35 cellular contexts compared by ENCODE assay signal in genomic region chr10:62336404-62336803, GRCh38. TPM values are rescaled to one million over a fixed set of nuclear protein-coding genes. Genes with fewer than 3 reads are reported as not detected.
"Had no signal": no experiment of that assay in that cellular context is flagged by ENCODE, and none has a peak within 500 bp of the region (broad histone marks: within the 10 kb centered on the region; RNA-seq: fewer than 3 reads in every experiment).

No MANE protein-coding gene starts in this region.

- H3K36me3 ChIP-seq: ascending aorta, esophagus squamous epithelium, neural progenitor cell, sigmoid colon, suprapubic skin, tibial artery had no signal

- H3K9me3 ChIP-seq: ascending aorta had no signal

- ATAC-seq: effector memory CD8-positive, alpha-beta T cell; left colon; natural killer cell; psoas muscle; stimulated activated naive B cell treated with anti-CD40 and anti-IgM and Interleukin-4, amounts not matched to agents 10 μg/mL and 1 μg/mL and 100 μg/mL, for 72 hours had no signal

- DNase-seq: activated CD4-positive, alpha-beta T cell treated with anti-CD3 and anti-CD28 coated beads for 4 hours; activated CD4-positive, alpha-beta T cell treated with anti-CD3 and anti-CD28 coated beads, Interleukin-2, amount 50 U/mL, for 4 hours; activated effector memory CD4-positive, alpha-beta T cell treated with anti-CD3 and anti-CD28 coated beads, Interleukin-2, amount 50 U/mL, for 16 hours; activated naive CD4-positive, alpha-beta T cell treated with anti-CD3 and anti-CD28 coated beads for 36 hours; activated naive CD8-positive, alpha-beta T cell treated with anti-CD3 and anti-CD28 coated beads, Interleukin-2, amount 10 ng/mL, durations not matched to agents 7 days and 5 days; activated T-cell treated with anti-CD3 and anti-CD28 coated beads, Interleukin-2, amount 50 U/mL, for 1 hour; caudate nucleus; cortex of kidney; effector memory CD8-positive, alpha-beta T cell; esophagus squamous epithelium; glutamatergic neuron; kidney; left colon; natural killer cell; occipital lobe; psoas muscle; sigmoid colon; stimulated activated CD4-positive, alpha-beta T cell treated with anti-CD3 and anti-CD28 coated beads, Interleukin-1b, Interleukin-23, amount 100 ng/mL, for 48 hours; stimulated activated naive B cell treated with anti-CD40 and anti-IgM and Interleukin-4, amounts not matched to agents 10 μg/mL and 1 μg/mL and 100 μg/mL, for 72 hours; SW 1271; T-helper 9 cell; tibial artery had no signal

- FAIRE-seq: endothelial cell of umbilical vein, frontal cortex, kidney, TTC549 had no signal

- H3K9ac ChIP-seq: neural progenitor cell, parathyroid adenoma had no signal

- H3K27ac Mint-ChIP-seq: activated naive CD4-positive, alpha-beta T cell treated with anti-CD3 and anti-CD28 coated beads for 36 hours; activated naive CD8-positive, alpha-beta T cell treated with anti-CD3 and anti-CD28 coated beads, Interleukin-2, amount 10 ng/mL, durations not matched to agents 7 days and 5 days; activated T-helper 1 cell treated with anti-CD3 and anti-CD28 coated beads, Interleukin-12 subunit alpha, Interleukin-12 subunit beta, Interleukin-2, Interleukin-4 antibody, amounts not matched to agents 30 ng/mL and 10 ng/mL and 1 ng/mL, durations not matched to agents 14 hours and 24 hours and 36 hours; brain; effector memory CD8-positive, alpha-beta T cell; natural killer cell; neural progenitor cell; stimulated activated naive B cell treated with anti-CD40 and anti-IgM and Interleukin-4, amounts not matched to agents 10 μg/mL and 1 μg/mL and 100 μg/mL, for 72 hours; T-helper 1 cell treated with Interleukin-12 subunit alpha and Interleukin-12 subunit beta and Interleukin-4 antibody, amounts not matched to agents 30 μg/mL and 1 μg/mL, for 36 hours had no signal

- H3K36me3 Mint-ChIP-seq: brain, neural progenitor cell had no signal

- H3K4me1 Mint-ChIP-seq: activated naive CD8-positive, alpha-beta T cell treated with anti-CD3 and anti-CD28 coated beads, Interleukin-2, amount 10 ng/mL, durations not matched to agents 7 days and 5 days; brain; neural progenitor cell had no signal

- H3K27me3 ChIP-seq: ascending aorta, esophagus squamous epithelium, neural progenitor cell, sigmoid colon, suprapubic skin, tibial artery had no signal

- H3K4me3 Mint-ChIP-seq: activated naive CD4-positive, alpha-beta T cell treated with anti-CD3 and anti-CD28 coated beads for 36 hours; activated naive CD8-positive, alpha-beta T cell treated with anti-CD3 and anti-CD28 coated beads, Interleukin-2, amount 10 ng/mL, durations not matched to agents 7 days and 5 days; activated T-helper 1 cell treated with anti-CD3 and anti-CD28 coated beads, Interleukin-12 subunit alpha, Interleukin-12 subunit beta, Interleukin-2, Interleukin-4 antibody, amounts not matched to agents 30 ng/mL and 10 ng/mL and 1 ng/mL, durations not matched to agents 14 hours and 24 hours and 36 hours; brain; effector memory CD8-positive, alpha-beta T cell; natural killer cell; neural progenitor cell; stimulated activated naive B cell treated with anti-CD40 and anti-IgM and Interleukin-4, amounts not matched to agents 10 μg/mL and 1 μg/mL and 100 μg/mL, for 72 hours; T-helper 1 cell treated with Interleukin-12 subunit alpha and Interleukin-12 subunit beta and Interleukin-4 antibody, amounts not matched to agents 30 μg/mL and 1 μg/mL, for 36 hours had no signal

- H3K27ac ChIP-seq: ascending aorta, esophagus squamous epithelium, neural progenitor cell, parathyroid adenoma, psoas muscle, sigmoid colon, suprapubic skin, tibial artery, VCaP had no signal

- H3K4me3 ChIP-seq: ascending aorta, esophagus squamous epithelium, neural progenitor cell, psoas muscle, sigmoid colon, smooth muscle cell, suprapubic skin, tibial artery had no signal

- H3K4me1 ChIP-seq: ascending aorta, esophagus squamous epithelium, neural progenitor cell, parathyroid adenoma, psoas muscle, sigmoid colon, suprapubic skin, tibial artery had no signal

RNA-seq across cellular contexts. Expression of gene ZNF365, which starts 37.8 kb away (rescaled TPM):
- total RNA-seq: activated T-helper 1 cell treated with anti-CD3 and anti-CD28 coated beads, Interleukin-12 subunit alpha, Interleukin-12 subunit beta, Interleukin-2, Interleukin-4 antibody, amounts not matched to agents 30 ng/mL and 10 ng/mL and 1 ng/mL, durations not matched to agents 14 hours and 24 hours and 36 hours; ascending aorta; left colon had no signal
- polyA plus RNA-seq: liver had no signal
